In the genomic region with DNA sequence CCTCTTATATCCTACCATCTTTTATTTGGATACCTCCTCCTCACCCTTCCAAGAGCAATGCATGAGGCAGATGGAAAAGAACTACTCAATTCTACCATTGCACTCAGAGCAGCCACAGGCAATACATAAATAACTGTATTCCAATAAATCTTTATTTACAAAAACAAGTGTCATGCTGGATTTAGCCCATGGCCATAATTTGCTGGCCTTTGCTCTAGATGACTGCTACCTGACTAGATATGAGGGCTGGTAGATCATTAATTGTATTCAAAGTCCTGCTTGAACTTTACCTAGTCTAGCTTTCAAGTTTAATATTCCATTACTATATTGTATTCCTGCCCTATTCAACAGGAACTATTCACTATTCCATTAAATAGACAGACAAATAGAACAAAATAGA, we compare ENCODE assay signal across 1 cellular context.
TF ChIP-seq lines count a peak whose summit lies in the region.

No MANE protein-coding gene starts in this region.

TF ChIP-seq in K562, 482 proteins besides CTCF, POLR2A, EP300 and RAD21:
- TF ChIP-seq, protein P1, sequence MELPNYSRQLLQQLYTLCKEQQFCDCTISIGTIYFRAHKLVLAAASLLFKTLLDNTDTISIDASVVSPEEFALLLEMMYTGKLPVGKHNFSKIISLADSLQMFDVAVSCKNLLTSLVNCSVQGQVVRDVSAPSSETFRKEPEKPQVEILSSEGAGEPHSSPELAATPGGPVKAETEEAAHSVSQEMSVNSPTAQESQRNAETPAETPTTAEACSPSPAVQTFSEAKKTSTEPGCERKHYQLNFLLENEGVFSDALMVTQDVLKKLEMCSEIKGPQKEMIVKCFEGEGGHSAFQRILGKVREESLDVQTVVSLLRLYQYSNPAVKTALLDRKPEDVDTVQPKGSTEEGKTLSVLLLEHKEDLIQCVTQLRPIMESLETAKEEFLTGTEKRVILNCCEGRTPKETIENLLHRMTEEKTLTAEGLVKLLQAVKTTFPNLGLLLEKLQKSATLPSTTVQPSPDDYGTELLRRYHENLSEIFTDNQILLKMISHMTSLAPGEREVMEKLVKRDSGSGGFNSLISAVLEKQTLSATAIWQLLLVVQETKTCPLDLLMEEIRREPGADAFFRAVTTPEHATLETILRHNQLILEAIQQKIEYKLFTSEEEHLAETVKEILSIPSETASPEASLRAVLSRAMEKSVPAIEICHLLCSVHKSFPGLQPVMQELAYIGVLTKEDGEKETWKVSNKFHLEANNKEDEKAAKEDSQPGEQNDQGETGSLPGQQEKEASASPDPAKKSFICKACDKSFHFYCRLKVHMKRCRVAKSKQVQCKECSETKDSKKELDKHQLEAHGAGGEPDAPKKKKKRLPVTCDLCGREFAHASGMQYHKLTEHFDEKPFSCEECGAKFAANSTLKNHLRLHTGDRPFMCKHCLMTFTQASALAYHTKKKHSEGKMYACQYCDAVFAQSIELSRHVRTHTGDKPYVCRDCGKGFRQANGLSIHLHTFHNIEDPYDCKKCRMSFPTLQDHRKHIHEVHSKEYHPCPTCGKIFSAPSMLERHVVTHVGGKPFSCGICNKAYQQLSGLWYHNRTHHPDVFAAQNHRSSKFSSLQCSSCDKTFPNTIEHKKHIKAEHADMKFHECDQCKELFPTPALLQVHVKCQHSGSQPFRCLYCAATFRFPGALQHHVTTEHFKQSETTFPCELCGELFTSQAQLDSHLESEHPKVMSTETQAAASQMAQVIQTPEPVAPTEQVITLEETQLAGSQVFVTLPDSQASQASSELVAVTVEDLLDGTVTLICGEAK (IDR thresholded peaks at IDR 0.05), result peak; percentile 61
- TF ChIP-seq, protein P1 (CRISPR knock-in tag; IDR thresholded peaks at IDR 0.05), result no peak
- no peak for TF ChIP-seq JUN (IDR thresholded peaks at IDR 0.05; ENCODE audit: borderline replicate concordance, low read depth, low read length)
- no peak for TF ChIP-seq JUN (CRISPR knock-in tag; IDR thresholded peaks at IDR 0.05; ENCODE audit: borderline replicate concordance)
- TF ChIP-seq HNRNPLL (IDR thresholded peaks at IDR 0.05; ENCODE audit: low read depth, low read length, poor library complexity, severe bottlenecking), result no peak
